Comparison of ENCODE assay signal across 1 cellular context in the genomic region with DNA sequence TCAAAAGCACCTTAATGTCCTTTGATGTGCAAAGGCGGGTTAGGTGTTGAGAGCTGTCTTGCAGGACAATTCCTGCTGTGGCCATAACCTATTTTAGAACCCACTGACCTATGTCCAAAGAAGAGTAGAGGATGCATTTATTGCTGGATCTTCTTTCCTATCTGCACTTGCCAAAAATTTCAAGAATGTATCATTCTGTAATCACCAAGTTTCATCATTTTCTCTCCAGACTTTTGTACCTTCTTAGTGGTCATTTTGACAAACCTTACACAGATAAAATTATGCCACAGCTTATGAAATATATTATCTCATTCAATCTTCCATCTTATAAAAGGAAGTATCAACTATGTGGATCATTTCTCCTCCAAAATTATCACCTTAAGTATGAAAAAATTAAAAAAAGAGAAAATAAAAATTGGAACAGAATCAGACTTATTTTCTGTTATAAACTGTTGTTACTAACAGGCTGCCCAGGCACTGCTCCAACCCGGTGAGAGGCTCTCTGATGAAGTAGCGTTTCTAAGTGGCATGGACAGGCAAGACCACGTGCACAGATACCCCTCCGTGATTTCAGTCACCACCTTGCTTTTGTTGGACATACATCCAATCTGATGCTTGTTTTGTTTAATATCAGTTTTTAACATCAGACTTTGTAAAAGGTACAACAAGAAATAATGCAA.
TF ChIP-seq lines count a peak whose summit lies in the region.

No MANE protein-coding gene starts in this region.

TF ChIP-seq in GM23338, 12 proteins besides CTCF, POLR2A, EP300 and RAD21:
- TF ChIP-seq, protein P1, sequence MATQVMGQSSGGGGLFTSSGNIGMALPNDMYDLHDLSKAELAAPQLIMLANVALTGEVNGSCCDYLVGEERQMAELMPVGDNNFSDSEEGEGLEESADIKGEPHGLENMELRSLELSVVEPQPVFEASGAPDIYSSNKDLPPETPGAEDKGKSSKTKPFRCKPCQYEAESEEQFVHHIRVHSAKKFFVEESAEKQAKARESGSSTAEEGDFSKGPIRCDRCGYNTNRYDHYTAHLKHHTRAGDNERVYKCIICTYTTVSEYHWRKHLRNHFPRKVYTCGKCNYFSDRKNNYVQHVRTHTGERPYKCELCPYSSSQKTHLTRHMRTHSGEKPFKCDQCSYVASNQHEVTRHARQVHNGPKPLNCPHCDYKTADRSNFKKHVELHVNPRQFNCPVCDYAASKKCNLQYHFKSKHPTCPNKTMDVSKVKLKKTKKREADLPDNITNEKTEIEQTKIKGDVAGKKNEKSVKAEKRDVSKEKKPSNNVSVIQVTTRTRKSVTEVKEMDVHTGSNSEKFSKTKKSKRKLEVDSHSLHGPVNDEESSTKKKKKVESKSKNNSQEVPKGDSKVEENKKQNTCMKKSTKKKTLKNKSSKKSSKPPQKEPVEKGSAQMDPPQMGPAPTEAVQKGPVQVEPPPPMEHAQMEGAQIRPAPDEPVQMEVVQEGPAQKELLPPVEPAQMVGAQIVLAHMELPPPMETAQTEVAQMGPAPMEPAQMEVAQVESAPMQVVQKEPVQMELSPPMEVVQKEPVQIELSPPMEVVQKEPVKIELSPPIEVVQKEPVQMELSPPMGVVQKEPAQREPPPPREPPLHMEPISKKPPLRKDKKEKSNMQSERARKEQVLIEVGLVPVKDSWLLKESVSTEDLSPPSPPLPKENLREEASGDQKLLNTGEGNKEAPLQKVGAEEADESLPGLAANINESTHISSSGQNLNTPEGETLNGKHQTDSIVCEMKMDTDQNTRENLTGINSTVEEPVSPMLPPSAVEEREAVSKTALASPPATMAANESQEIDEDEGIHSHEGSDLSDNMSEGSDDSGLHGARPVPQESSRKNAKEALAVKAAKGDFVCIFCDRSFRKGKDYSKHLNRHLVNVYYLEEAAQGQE (IDR thresholded peaks at IDR 0.05; ENCODE audit: unreplicated experiment): no peak
- TF ChIP-seq NANOG (IDR thresholded peaks at IDR 0.05; ENCODE audit: borderline replicate concordance) (no peak), ZNF114 (CRISPR knock-in tag; IDR thresholded peaks at IDR 0.05) (no peak), ZNF331 (CRISPR knock-in tag; IDR thresholded peaks at IDR 0.05; ENCODE audit: low read depth) (no peak), JUNB (IDR thresholded peaks at IDR 0.05; ENCODE audit: unreplicated experiment) (no peak), POLR2AphosphoS5 (IDR thresholded peaks at IDR 0.05; ENCODE audit: low read depth) (no peak), CREB1 (CRISPR knock-in tag; IDR thresholded peaks at IDR 0.05; ENCODE audit: low read depth) (no peak), EZH2phosphoT487 (IDR thresholded peaks at IDR 0.05; ENCODE audit: unreplicated experiment) (no peak), EZH2 (IDR thresholded peaks at IDR 0.05; ENCODE audit: low read depth, unreplicated experiment) (no peak), STAT1 (IDR thresholded peaks at IDR 0.05; ENCODE audit: unreplicated experiment) (no peak)
- TF ChIP-seq, protein P2, sequence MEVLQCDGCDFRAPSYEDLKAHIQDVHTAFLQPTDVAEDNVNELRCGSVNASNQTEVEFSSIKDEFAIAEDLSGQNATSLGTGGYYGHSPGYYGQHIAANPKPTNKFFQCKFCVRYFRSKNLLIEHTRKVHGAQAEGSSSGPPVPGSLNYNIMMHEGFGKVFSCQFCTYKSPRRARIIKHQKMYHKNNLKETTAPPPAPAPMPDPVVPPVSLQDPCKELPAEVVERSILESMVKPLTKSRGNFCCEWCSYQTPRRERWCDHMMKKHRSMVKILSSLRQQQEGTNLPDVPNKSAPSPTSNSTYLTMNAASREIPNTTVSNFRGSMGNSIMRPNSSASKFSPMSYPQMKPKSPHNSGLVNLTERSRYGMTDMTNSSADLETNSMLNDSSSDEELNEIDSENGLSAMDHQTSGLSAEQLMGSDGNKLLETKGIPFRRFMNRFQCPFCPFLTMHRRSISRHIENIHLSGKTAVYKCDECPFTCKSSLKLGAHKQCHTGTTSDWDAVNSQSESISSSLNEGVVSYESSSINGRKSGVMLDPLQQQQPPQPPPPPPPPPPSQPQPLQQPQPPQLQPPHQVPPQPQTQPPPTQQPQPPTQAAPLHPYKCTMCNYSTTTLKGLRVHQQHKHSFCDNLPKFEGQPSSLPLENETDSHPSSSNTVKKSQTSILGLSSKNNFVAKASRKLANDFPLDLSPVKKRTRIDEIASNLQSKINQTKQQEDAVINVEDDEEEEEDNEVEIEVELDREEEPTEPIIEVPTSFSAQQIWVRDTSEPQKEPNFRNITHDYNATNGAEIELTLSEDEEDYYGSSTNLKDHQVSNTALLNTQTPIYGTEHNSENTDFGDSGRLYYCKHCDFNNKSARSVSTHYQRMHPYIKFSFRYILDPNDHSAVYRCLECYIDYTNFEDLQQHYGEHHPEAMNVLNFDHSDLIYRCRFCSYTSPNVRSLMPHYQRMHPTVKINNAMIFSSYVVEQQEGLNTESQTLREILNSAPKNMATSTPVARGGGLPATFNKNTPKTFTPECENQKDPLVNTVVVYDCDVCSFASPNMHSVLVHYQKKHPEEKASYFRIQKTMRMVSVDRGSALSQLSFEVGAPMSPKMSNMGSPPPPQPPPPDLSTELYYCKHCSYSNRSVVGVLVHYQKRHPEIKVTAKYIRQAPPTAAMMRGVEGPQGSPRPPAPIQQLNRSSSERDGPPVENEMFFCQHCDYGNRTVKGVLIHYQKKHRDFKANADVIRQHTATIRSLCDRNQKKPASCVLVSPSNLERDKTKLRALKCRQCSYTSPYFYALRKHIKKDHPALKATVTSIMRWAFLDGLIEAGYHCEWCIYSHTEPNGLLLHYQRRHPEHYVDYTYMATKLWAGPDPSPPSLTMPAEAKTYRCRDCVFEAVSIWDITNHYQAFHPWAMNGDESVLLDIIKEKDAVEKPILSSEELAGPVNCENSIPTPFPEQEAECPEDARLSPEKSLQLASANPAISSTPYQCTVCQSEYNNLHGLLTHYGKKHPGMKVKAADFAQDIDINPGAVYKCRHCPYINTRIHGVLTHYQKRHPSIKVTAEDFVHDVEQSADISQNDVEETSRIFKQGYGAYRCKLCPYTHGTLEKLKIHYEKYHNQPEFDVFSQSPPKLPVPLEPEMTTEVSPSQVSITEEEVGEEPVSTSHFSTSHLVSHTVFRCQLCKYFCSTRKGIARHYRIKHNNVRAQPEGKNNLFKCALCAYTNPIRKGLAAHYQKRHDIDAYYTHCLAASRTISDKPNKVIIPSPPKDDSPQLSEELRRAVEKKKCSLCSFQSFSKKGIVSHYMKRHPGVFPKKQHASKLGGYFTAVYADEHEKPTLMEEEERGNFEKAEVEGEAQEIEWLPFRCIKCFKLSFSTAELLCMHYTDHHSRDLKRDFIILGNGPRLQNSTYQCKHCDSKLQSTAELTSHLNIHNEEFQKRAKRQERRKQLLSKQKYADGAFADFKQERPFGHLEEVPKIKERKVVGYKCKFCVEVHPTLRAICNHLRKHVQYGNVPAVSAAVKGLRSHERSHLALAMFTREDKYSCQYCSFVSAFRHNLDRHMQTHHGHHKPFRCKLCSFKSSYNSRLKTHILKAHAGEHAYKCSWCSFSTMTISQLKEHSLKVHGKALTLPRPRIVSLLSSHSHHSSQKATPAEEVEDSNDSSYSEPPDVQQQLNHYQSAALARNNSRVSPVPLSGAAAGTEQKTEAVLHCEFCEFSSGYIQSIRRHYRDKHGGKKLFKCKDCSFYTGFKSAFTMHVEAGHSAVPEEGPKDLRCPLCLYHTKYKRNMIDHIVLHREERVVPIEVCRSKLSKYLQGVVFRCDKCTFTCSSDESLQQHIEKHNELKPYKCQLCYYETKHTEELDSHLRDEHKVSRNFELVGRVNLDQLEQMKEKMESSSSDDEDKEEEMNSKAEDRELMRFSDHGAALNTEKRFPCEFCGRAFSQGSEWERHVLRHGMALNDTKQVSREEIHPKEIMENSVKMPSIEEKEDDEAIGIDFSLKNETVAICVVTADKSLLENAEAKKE (CRISPR knock-in tag; IDR thresholded peaks at IDR 0.05): no peak
- TF ChIP-seq, protein P3, sequence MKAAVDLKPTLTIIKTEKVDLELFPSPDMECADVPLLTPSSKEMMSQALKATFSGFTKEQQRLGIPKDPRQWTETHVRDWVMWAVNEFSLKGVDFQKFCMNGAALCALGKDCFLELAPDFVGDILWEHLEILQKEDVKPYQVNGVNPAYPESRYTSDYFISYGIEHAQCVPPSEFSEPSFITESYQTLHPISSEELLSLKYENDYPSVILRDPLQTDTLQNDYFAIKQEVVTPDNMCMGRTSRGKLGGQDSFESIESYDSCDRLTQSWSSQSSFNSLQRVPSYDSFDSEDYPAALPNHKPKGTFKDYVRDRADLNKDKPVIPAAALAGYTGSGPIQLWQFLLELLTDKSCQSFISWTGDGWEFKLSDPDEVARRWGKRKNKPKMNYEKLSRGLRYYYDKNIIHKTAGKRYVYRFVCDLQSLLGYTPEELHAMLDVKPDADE (IDR thresholded peaks at IDR 0.05): no peak
